In the genomic region with DNA sequence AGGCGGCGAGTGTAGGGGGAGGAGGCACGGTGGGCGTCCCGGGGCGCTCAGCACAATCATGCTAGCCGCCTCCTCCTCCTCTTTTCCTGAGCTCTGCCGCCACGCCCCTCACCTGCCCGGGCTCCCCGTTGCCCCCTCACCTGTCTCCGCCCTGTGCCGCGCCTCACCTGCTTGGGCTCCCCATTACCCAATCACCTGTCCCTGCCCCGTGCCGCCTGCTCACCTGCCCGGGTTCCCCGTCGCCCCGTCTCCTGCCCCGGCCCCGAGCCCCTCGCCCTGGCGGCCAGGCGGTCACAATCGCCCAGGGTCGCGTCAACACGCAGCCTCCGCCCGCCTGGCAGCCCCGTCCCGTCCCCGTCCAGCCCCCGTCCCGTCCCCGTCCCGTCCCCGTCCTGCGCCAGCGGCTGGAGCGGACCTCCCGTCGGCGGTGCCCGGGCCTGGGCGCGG, we compare ENCODE assay signal across 24 cellular contexts. TPM values are rescaled to one million over a fixed set of nuclear protein-coding genes. Genes with fewer than 3 reads are reported as not detected.
DNase-seq lines count a peak whose midpoint lies in the region; ATAC-seq, FAIRE-seq and TF ChIP-seq lines count a peak whose summit lies in the region.
"Had no signal": no experiment of that assay in that cellular context is flagged by ENCODE, and none has a peak within 500 bp of the region (broad histone marks: within the 10 kb centered on the region; RNA-seq: fewer than 3 reads in every experiment).

A gene with protein sequence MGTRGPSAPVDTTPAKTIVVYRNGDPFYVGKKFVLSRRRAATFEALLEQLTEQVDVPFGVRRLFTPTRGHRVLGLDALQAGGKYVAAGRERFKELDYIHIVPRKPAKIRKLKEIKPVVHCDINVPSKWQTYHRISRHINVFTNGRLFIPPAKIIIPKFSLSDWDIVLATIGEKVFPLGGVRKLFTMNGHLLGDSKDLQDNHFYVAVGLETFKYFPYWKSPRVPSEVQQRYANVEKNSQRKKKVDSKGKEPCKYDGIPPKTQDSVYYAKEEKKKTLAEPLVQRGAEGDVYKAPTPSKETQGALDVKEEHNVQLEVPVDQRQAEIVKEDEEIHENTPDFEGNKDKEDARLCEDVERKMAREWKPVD (plus strand): TSS at position 340 of the 447 bp plus-strand sequence. CDS start 177 bp downstream, outside the sequence.

- no peaks in the 10 kb centered on the region for H3K79me2 ChIP-seq in H1 (ENCODE audit: control insufficient read depth in 1 of 2, insufficient read depth in 2 of 2, low read length in 2 of 2)
- H3K79me2 ChIP-seq in hepatocyte: no peaks in the 10 kb centered on the region

- H3K36me3 ChIP-seq in H1 (ENCODE audit: control insufficient read depth in 2 of 4, insufficient read depth in 4 of 4, low read length in 3 of 4) (no peaks in the 10 kb centered on the region), hepatocyte (replicated peaks; ENCODE audit: insufficient read depth, low read depth) (no peaks in the 10 kb centered on the region)
- H3K36me3 ChIP-seq: colonic mucosa, HAP-1, pancreas, sigmoid colon, WERI-Rb-1 had no signal

- H2BK15ac ChIP-seq in H1 (ENCODE audit: low read length): no peak within 1 kb of the TSS

- H3K9ac ChIP-seq in H1 (replicated peaks in 1 of 4; ENCODE audit: extremely low read depth in 1 of 4, low read depth in 3 of 4, low read length in 3 of 4): peak within 1 kb of the TSS in 1 of 4 experiments; percentile 54; a peak in 2 of 7 replicates

- no peak within 1 kb of the TSS for H3K14ac ChIP-seq in H1 (ENCODE audit: insufficient read length)

- H3K9me3 ChIP-seq in H1 (ENCODE audit: insufficient read depth in 2 of 2, low read depth in 1 of 2, low read length in 1 of 2) (peaks cover 0 to 8% of the 10 kb centered on the region in 2 experiments; a peak in 1 of 4 replicates), hepatocyte (ENCODE audit: low read depth) (no peaks in the 10 kb centered on the region)
- H3K9me3 ChIP-seq: colonic mucosa, HAP-1, pancreas, sigmoid colon had no signal

- WGBS in H1 (ENCODE audit: extremely low coverage in 1 of 2, insufficient coverage in 1 of 2, insufficient read length in 1 of 2, insufficient replicate concordance in 2 of 2, low coverage in 1 of 2, low lambda C conversion rate in 2 of 2, missing lambda C conversion rate in 1 of 2), 2 experiments: 4% methylated on average over 9 of the region's 48 CpGs; no CpG with 5 or more reads in 1 of the 2 experiments
- 97% methylated on average over 4 of the region's 48 CpGs for WGBS in hepatocyte (ENCODE audit: low lambda C conversion rate, missing lambda C conversion rate)

- peak within 1 kb of the TSS; percentile 48 to 64 for H3K4me2 ChIP-seq in H1 (ENCODE audit: insufficient read depth in 1 of 2, low read depth in 2 of 2, low read length in 2 of 2)
- no peak within 1 kb of the TSS for H3K4me2 ChIP-seq in hepatocyte

- peak; percentile 13 for ATAC-seq in Right ventricle myocardium inferior
- no peak for ATAC-seq in left cardiac atrium
- ATAC-seq: left ventricle myocardium superior, pancreas had no signal

- peaks cover 48% of the 10 kb centered on the region for H3K27me3 Mint-ChIP-seq in nephron (ENCODE audit: low read depth)
- peaks cover 57% of the 10 kb centered on the region for H3K27me3 Mint-ChIP-seq in type B pancreatic cell

- H3K9me3 Mint-ChIP-seq in nephron (peaks cover 19% of the 10 kb centered on the region), type B pancreatic cell (peaks cover 4% of the 10 kb centered on the region)
- H3K9me3 Mint-ChIP-seq: stimulated activated naive CD8-positive, alpha-beta T cell treated with anti-CD3 and anti-CD28 coated beads, Interleukin-15, Interleukin-2, amounts not matched to agents 100 ng/mL and 50 ng/mL, for 24 hours had no signal

- TF ChIP-seq RAD21 in H1 (IDR thresholded peaks at IDR 0.05 in 1 of 2, conservative IDR thresholded peaks at IDR 0.05 in 1 of 2; ENCODE audit: low read depth in 2 of 2, low read length in 2 of 2): no peak

- POLR2A ChIA-PET in H1 (lab: Charles Lee; ENCODE audit: partially characterized antibody): no interaction called here

- H2AK5ac ChIP-seq in H1 (ENCODE audit: low read depth, low read length): no peak within 1 kb of the TSS

- H3K4me1 Mint-ChIP-seq in nephron: peaks cover 6% of the 10 kb centered on the region
- H3K4me1 Mint-ChIP-seq in type B pancreatic cell (ENCODE audit: unreplicated experiment): peaks cover 6% of the 10 kb centered on the region

- H3K27ac ChIP-seq in H1 (ENCODE audit: low read depth, low read length) (no peak within 1 kb of the TSS), hepatocyte (no peak within 1 kb of the TSS)
- H3K27ac ChIP-seq: colonic mucosa, pancreas, sigmoid colon had no signal

- peaks cover 0 to 3% (median 1%) of the 10 kb centered on the region in 4 experiments; a peak in 4 of 7 replicates for H3K4me1 ChIP-seq in H1 (replicated peaks in 1 of 4; ENCODE audit: control insufficient read depth in 3 of 4, insufficient read depth in 4 of 4, low read length in 3 of 4)
- H3K4me1 ChIP-seq in hepatocyte (ENCODE audit: insufficient read depth): no peaks in the 10 kb centered on the region
- H3K4me1 ChIP-seq: colonic mucosa, HAP-1, pancreas had no signal

- H3K36me3 Mint-ChIP-seq in nephron (ENCODE audit: low read depth) (peaks cover 10% of the 10 kb centered on the region), type B pancreatic cell (peaks cover 5% of the 10 kb centered on the region)

- no peak within 1 kb of the TSS for H3K23ac ChIP-seq in H1 (ENCODE audit: insufficient read length)

- H3K23me2 ChIP-seq in H1 (ENCODE audit: low read depth, low read length): peaks cover 4% of the 10 kb centered on the region; the same call in 1 of the 2 replicates

- H3K4me3 Mint-ChIP-seq in nephron (peak within 1 kb of the TSS; percentile 29 to 54 (median 45)), type B pancreatic cell (peak within 1 kb of the TSS; percentile 58)
- H3K4me3 Mint-ChIP-seq: stimulated activated naive CD8-positive, alpha-beta T cell treated with anti-CD3 and anti-CD28 coated beads, Interleukin-15, Interleukin-2, amounts not matched to agents 100 ng/mL and 50 ng/mL, for 24 hours; T-helper 1 cell treated with Interleukin-12 subunit alpha and Interleukin-12 subunit beta and Interleukin-4 antibody, amounts not matched to agents 30 μg/mL and 1 μg/mL, for 36 hours had no signal

- H2BK12ac ChIP-seq in H1 (ENCODE audit: low read depth, low read length): no peak within 1 kb of the TSS

- peak within 1 kb of the TSS; percentile 74 for H4K8ac ChIP-seq in H1 (ENCODE audit: extremely low read depth, insufficient read depth, low read length)

- H3K18ac ChIP-seq in H1 (ENCODE audit: extremely low read depth, low read length): no peak within 1 kb of the TSS

- TF ChIP-seq CTCF in H1 (IDR thresholded peaks at IDR 0.05; ENCODE audit: control extremely low read depth in 1 of 3, insufficient read depth in 1 of 3, low read depth in 1 of 3, low read length in 3 of 3) (no peak), nephron (IDR thresholded peaks at IDR 0.05; ENCODE audit: unreplicated experiment in 3 of 3) (no peak), type B pancreatic cell (conservative IDR thresholded peaks at IDR 0.05) (no peak), hepatocyte (IDR thresholded peaks at IDR 0.05; ENCODE audit: poor library complexity) (no peak)

- no peak within 1 kb of the TSS for H2BK5ac ChIP-seq in H1 (ENCODE audit: low read depth, low read length)

- H3K56ac ChIP-seq in H1 (replicated peaks; ENCODE audit: insufficient read length, low read depth, low read length): no peak within 1 kb of the TSS

- DNase-seq in Right ventricle myocardium inferior (ENCODE audit: missing footprints): no peak
- DNase-seq in left cardiac atrium: no peak
- no peak for DNase-seq in H1 (ENCODE audit: low read depth in 1 of 2, low spot score in 2 of 2)
- DNase-seq in type B pancreatic cell (ENCODE audit: extremely low spot score, unreplicated experiment): no peak
- no peak for DNase-seq in stimulated activated CD4-positive, alpha-beta T cell treated with anti-CD3 and anti-CD28 coated beads, Interleukin-4, amount 100 ng/mL, for 4 hours
- DNase-seq in kidney tubule cell (ENCODE audit: low spot score): no peak
- no peak for DNase-seq in hepatocyte (ENCODE audit: low spot score)
- DNase-seq: ACHN; activated CD4-positive, alpha-beta T cell treated with anti-CD3 and anti-CD28 coated beads, Interleukin-2, amount 50 U/mL, for 48 hours; activated naive CD4-positive, alpha-beta T cell treated with anti-CD3 and anti-CD28 coated beads, Interleukin-2, amount 50 U/mL, for 16 hours; colonic mucosa; DMS153; left ventricle myocardium superior; NCI-H1417 treated with DMSO at 0.1 percent for 48 hours; sigmoid colon; WERI-Rb-1 had no signal

- TF ChIP-seq POLR2A in H1 (IDR thresholded peaks at IDR 0.05; ENCODE audit: control extremely low read depth in 1 of 2, low read depth in 2 of 2, low read length in 2 of 2): no peak

- H3K27ac Mint-ChIP-seq in nephron (no peak within 1 kb of the TSS), type B pancreatic cell (no peak within 1 kb of the TSS)
- H3K27ac Mint-ChIP-seq: stimulated activated naive CD8-positive, alpha-beta T cell treated with anti-CD3 and anti-CD28 coated beads, Interleukin-15, Interleukin-2, amounts not matched to agents 100 ng/mL and 50 ng/mL, for 24 hours; T-helper 1 cell treated with Interleukin-12 subunit alpha and Interleukin-12 subunit beta and Interleukin-4 antibody, amounts not matched to agents 30 μg/mL and 1 μg/mL, for 36 hours had no signal

- no peak within 1 kb of the TSS for H2BK20ac ChIP-seq in H1 (ENCODE audit: low read length)

- H4K91ac ChIP-seq in H1 (replicated peaks; ENCODE audit: insufficient read length, low read length): no peak within 1 kb of the TSS

- no peaks in the 10 kb centered on the region for H3K9me2 ChIP-seq in hepatocyte (replicated peaks; ENCODE audit: insufficient read depth)

- intact Hi-C loops in Right ventricle myocardium inferior (cut with DNase I): no loop called here
- intact Hi-C loops in left cardiac atrium (cut with DNase I): no loop called here

- H3K79me1 ChIP-seq in H1 (ENCODE audit: low read depth, low read length): no peaks in the 10 kb centered on the region

- no peaks in the 10 kb centered on the region for H4K20me1 ChIP-seq in H1 (replicated peaks in 1 of 2; ENCODE audit: control insufficient read depth in 1 of 2, insufficient read depth in 2 of 2, low read length in 2 of 2)
- no peaks in the 10 kb centered on the region for H4K20me1 ChIP-seq in hepatocyte (ENCODE audit: insufficient read depth, poor library complexity, severe bottlenecking)

- H2BK120ac ChIP-seq in H1 (replicated peaks; ENCODE audit: low read depth, low read length): no peak within 1 kb of the TSS

- H3K4me3 ChIP-seq in H1 (ENCODE audit: extremely low read depth in 1 of 4, insufficient read depth in 2 of 4, low read depth in 3 of 4, low read length in 4 of 4) (peak within 1 kb of the TSS; percentile 18 to 62 (median 34); a peak in 7 of 8 replicates), hepatocyte (no peak within 1 kb of the TSS)
- H3K4me3 ChIP-seq: colonic mucosa, HAP-1, pancreas had no signal

- FAIRE-seq in H1 (lab: Jason Lieb, UNC): no peak
- FAIRE-seq: GM12892, HTR-8/SVneo, pancreas had no signal

- TF ChIP-seq EP300 in H1 (IDR thresholded peaks at IDR 0.05; ENCODE audit: borderline replicate concordance in 1 of 2, low read depth in 2 of 2, low read length in 2 of 2): no peak

- H4K5ac ChIP-seq in H1 (ENCODE audit: insufficient read length, low read depth, low read length): no peak within 1 kb of the TSS

- H3K27me3 ChIP-seq in H1 (replicated peaks in 1 of 4; ENCODE audit: control insufficient read depth in 3 of 4, extremely low read depth in 1 of 4, insufficient read depth in 3 of 4, low read length in 3 of 4) (peaks cover 5 to 17% (median 9%) of the 10 kb centered on the region in 4 experiments; a peak in 6 of 7 replicates), hepatocyte (no peaks in the 10 kb centered on the region)
- H3K27me3 ChIP-seq: colonic mucosa had no signal

- CTCF ChIA-PET in H1 (lab: Charles Lee; ENCODE audit: partially characterized antibody): interaction anchor here (3.4 kb wide), 1 partner anchor 10 kb away, joined by 24 read pairs; no protein-coding TSS in a partner anchor

- no peak within 1 kb of the TSS for H3K4ac ChIP-seq in H1 (replicated peaks; ENCODE audit: insufficient read length, low read depth, low read length)

- H2AFZ ChIP-seq in H1 (ENCODE audit: low read length) (peak within 1 kb of the TSS; percentile 95; the same call in 1 of the 2 replicates), hepatocyte (no peak within 1 kb of the TSS)

RNA-seq across cellular contexts. Expression of the gene that starts here (rescaled TPM):
- not detected for total RNA-seq in Right ventricle myocardium inferior
- not detected for total RNA-seq in left cardiac atrium
- not detected in 2 replicates for total RNA-seq in H1 (2021; fragmentation: NEBNext Ultra II Directional; extraction: Animal tissue kit (Norgen Biotek cat#: 25700))
- polyA plus RNA-seq in H1 (2011; rRNA removed): 0.50 and 0.91 TPM in 2 replicates
- 0.52 TPM for polyA plus RNA-seq in H1 (2011; cell fraction: cytosol; rRNA removed)
- 2.6 TPM for polyA plus RNA-seq in H1 (2011; cell fraction: nucleus; rRNA removed)
- polyA plus RNA-seq in H1 (2012, experiment 1 of 2): 0.40 to 0.93 TPM (median 0.68 TPM) in 4 replicates
- polyA plus RNA-seq in H1 (2012, experiment 2 of 2): not detected
- 0.04 TPM for polyA plus RNA-seq in H1 (2013, experiment 1 of 2)
- 0.09 TPM for polyA plus RNA-seq in H1 (2013, experiment 2 of 2)
- not detected in 2 replicates for polyA minus RNA-seq in H1 (2011; rRNA and poly(A)+ RNA removed)
- not detected for polyA minus RNA-seq in H1 (2011; cell fraction: cytosol; rRNA and poly(A)+ RNA removed)
- polyA minus RNA-seq in H1 (2011; cell fraction: nucleus; rRNA and poly(A)+ RNA removed): 3.4 TPM
- total RNA-seq in type B pancreatic cell (ENCODE audit: low replicate concordance): not detected in 2 replicates
- not detected in 2 replicates for total RNA-seq in hepatocyte
- polyA plus RNA-seq in hepatocyte: not detected in 2 replicates
- total RNA-seq: colonic mucosa, fibroblast of villous mesenchyme, left ventricle myocardium superior, pancreas had no signal
- polyA plus RNA-seq: pancreas, sigmoid colon had no signal

Comparison
In these comparisons a context has a peak if more than half of its experiments do, and no peak if none do; other contexts are left out.
1. Peak in ATAC-seq in Right ventricle myocardium inferior; RNA of the gene not detected or under 1 TPM.